In the genomic region with DNA sequence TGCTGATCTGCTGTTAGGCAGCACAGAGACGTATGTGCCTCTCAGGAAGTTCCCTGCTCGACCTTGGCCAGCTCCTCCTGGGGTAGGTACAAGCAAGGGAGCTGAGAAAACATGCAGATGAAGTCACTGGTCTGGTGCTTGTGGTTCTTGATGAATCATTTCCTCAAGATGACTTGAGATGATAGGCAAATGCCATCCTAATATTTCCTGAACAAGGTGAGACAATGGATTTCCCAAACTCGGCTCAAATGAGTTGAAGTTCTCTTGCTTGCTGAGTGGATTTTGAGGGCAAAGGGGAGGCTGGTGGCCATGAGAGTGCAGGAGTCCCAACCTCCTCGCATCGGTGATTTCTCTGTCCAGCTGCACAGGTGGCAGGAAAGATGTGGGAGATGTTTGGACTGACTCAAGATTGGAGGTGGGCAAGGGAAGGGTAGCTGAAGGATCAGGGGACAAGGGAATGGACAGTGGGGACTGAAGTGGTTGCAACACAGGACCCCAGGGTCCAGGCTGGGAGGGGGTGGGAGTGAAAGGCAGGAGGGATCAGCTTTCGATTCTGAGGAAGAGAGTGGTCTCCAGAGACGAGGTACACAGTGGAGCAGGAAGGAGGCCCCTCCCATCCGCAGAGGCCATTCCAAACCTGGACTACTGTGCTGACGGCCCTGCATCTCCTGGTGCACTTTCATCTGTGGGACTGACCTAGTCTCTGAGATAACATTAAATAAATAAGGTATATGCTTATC, we compare ENCODE assay signal across 8 cellular contexts.
DNase-seq lines count a peak whose midpoint lies in the region; FAIRE-seq and TF ChIP-seq lines count a peak whose summit lies in the region.

No MANE protein-coding gene starts in this region.

- H3K27me3 Mint-ChIP-seq in activated CD4-positive, alpha-beta memory T cell treated with anti-CD3 and anti-CD28 coated beads, Interleukin-2, amount 10 ng/mL, durations not matched to agents 7 days and 5 days: no peaks in the 10 kb centered on the region

- no peaks in the 10 kb centered on the region for H3K27me3 ChIP-seq in WERI-Rb-1 (ENCODE audit: insufficient read depth, low read depth, severe bottlenecking)

- H3K27ac ChIP-seq in kidney (ENCODE audit: low read depth in 2 of 2, low read length in 2 of 2) (peak overlapping the region in 1 of 2 donors; percentile 2), WERI-Rb-1 (no peak overlapping the region)

- peaks cover 70% of the 10 kb centered on the region for H3K36me3 Mint-ChIP-seq in activated CD4-positive, alpha-beta memory T cell treated with anti-CD3 and anti-CD28 coated beads, Interleukin-2, amount 10 ng/mL, durations not matched to agents 7 days and 5 days (ENCODE audit: low read depth)

- H3K9me3 ChIP-seq in kidney (ENCODE audit: control insufficient read depth in 1 of 2, low read length in 2 of 2) (no peaks in the 10 kb centered on the region), WERI-Rb-1 (ENCODE audit: severe bottlenecking) (no peaks in the 10 kb centered on the region)

- intact Hi-C loops in kidney (cut with DNase I): no loop called here

- H3K4me3 ChIP-seq in fibroblast of mammary gland (ENCODE audit: control insufficient read depth, low read depth, low read length) (no peak overlapping the region), kidney (ENCODE audit: low read length in 2 of 2) (no peak overlapping the region), WERI-Rb-1 (ENCODE audit: low read depth, low read length) (no peak overlapping the region)

- no peak overlapping the region for H3K4me3 Mint-ChIP-seq in activated CD4-positive, alpha-beta memory T cell treated with anti-CD3 and anti-CD28 coated beads, Interleukin-2, amount 10 ng/mL, durations not matched to agents 7 days and 5 days

- DNase-seq in activated CD8-positive, alpha-beta memory T cell treated with anti-CD3 and anti-CD28 coated beads for 4 hours (ENCODE audit: low read depth in 2 of 2): peak; percentile 14 to 17
- DNase-seq in activated CD8-positive, alpha-beta memory T cell treated with anti-CD3 and anti-CD28 coated beads for 24 hours: no peak
- DNase-seq in activated CD4-positive, alpha-beta memory T cell treated with anti-CD3 and anti-CD28 coated beads, Interleukin-2, amount 10 ng/mL, durations not matched to agents 7 days and 5 days: peak; percentile 60
- DNase-seq in fibroblast of mammary gland (ENCODE audit: low read depth) (peak; percentile 88), kidney (no peak), HuH-7.5 (ENCODE audit: low spot score) (no peak), WERI-Rb-1 (no peak)
- DNase-seq in stimulated activated CD4-positive, alpha-beta T cell treated with anti-CD3 and anti-CD28 coated beads, Interleukin-15, amount 100 ng/mL, for 24 hours: peak; percentile 60

- CTCF ChIA-PET in activated CD4-positive, alpha-beta memory T cell treated with anti-CD3 and anti-CD28 coated beads, Interleukin-2, amount 10 ng/mL, durations not matched to agents 7 days and 5 days (lab: Charles Lee): interaction anchor here (0.7 to 2.1 kb wide), 8 partner anchors 27 to 131 kb away, joined by 3 to 9 read pairs (median 5); no protein-coding TSS in a partner anchor

- H3K27ac Mint-ChIP-seq in activated CD4-positive, alpha-beta memory T cell treated with anti-CD3 and anti-CD28 coated beads, Interleukin-2, amount 10 ng/mL, durations not matched to agents 7 days and 5 days: peak overlapping the region; percentile 63

- peaks cover 36 to 49% of the 10 kb centered on the region in 2 donors for H3K36me3 ChIP-seq in kidney (ENCODE audit: control insufficient read depth in 1 of 2, insufficient read depth in 2 of 2, low read length in 2 of 2)
- peaks cover 16% of the 10 kb centered on the region for H3K36me3 ChIP-seq in WERI-Rb-1

- POLR2A ChIA-PET in activated CD4-positive, alpha-beta memory T cell treated with anti-CD3 and anti-CD28 coated beads, Interleukin-2, amount 10 ng/mL, durations not matched to agents 7 days and 5 days (lab: Charles Lee): interaction anchor here (0.8 to 2.3 kb wide), 11 partner anchors 9 to 69 kb away, joined by 3 to 17 read pairs (median 3); a partner anchor contains a TSS

- no peak overlapping the region for H3K9ac ChIP-seq in kidney (ENCODE audit: low read length in 2 of 2)

- FAIRE-seq in kidney (lab: Jason Lieb, UNC): no peak

- TF ChIP-seq CTCF in fibroblast of mammary gland (conservative IDR thresholded peaks at IDR 0.05; ENCODE audit: control insufficient read depth, insufficient read depth, low read depth, low read length) (no peak), kidney (IDR thresholded peaks at IDR 0.05; ENCODE audit: borderline replicate concordance, extremely low read depth, insufficient read depth) (no peak), WERI-Rb-1 (IDR thresholded peaks at IDR 0.05; ENCODE audit: low read depth, low read length) (no peak)

- H3K4me1 Mint-ChIP-seq in activated CD4-positive, alpha-beta memory T cell treated with anti-CD3 and anti-CD28 coated beads, Interleukin-2, amount 10 ng/mL, durations not matched to agents 7 days and 5 days: peaks cover 41% of the 10 kb centered on the region

- peaks cover 0 to 4% of the 10 kb centered on the region in 2 donors for H3K4me1 ChIP-seq in kidney (ENCODE audit: control insufficient read depth in 1 of 2, insufficient read depth in 1 of 2, low read depth in 1 of 2, low read length in 2 of 2)

- no peaks in the 10 kb centered on the region for H3K9me3 Mint-ChIP-seq in activated CD4-positive, alpha-beta memory T cell treated with anti-CD3 and anti-CD28 coated beads, Interleukin-2, amount 10 ng/mL, durations not matched to agents 7 days and 5 days

Comparison
In these comparisons a context has a peak if more than half of its experiments do, and no peak if none do; other contexts are left out.
1. DNase-seq: peak in activated CD8-positive, alpha-beta memory T cell treated with anti-CD3 and anti-CD28 coated beads for 4 hours (2 of 2), activated CD4-positive, alpha-beta memory T cell treated with anti-CD3 and anti-CD28 coated beads, Interleukin-2, amount 10 ng/mL, durations not matched to agents 7 days and 5 days (single experiment), fibroblast of mammary gland (single experiment) and stimulated activated CD4-positive, alpha-beta T cell treated with anti-CD3 and anti-CD28 coated beads, Interleukin-15, amount 100 ng/mL, for 24 hours (single experiment); none in activated CD8-positive, alpha-beta memory T cell treated with anti-CD3 and anti-CD28 coated beads for 24 hours (single experiment), kidney (single experiment), HuH-7.5 (single experiment) and WERI-Rb-1 (single experiment).